6 cellular contexts compared by ENCODE assay signal in the genomic region with DNA sequence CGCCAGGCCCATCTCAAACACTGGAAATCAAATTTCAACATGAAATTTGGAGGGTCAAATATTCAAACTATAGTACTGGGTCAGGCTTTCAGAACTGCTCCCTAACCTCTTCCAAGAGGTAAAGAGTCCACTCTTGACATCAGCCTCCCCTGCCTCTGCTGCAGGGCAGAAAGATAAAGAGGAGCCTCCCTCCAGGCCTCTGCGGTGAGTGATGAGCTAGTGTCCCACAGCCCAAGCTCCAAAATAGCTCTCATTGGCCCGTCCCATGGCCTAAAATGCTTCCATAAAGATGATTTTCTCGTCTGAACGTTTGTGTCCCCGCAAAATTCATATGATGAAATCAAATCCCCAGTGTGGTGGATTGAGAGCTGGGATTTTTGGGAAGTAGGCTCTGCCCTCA. TPM values are rescaled to one million over a fixed set of nuclear protein-coding genes. Genes with fewer than 3 reads are reported as not detected.
"Had no signal": no experiment of that assay in that cellular context is flagged by ENCODE, and none has a peak within 500 bp of the region (broad histone marks: within the 10 kb centered on the region; RNA-seq: fewer than 3 reads in every experiment).

No MANE protein-coding gene starts in this region.

- DNase-seq: IMR-90, KBM-7 had no signal

- H3K27ac ChIP-seq: HL-60 had no signal

- H3K9me3 Mint-ChIP-seq: IgD-negative memory B cell had no signal

- H3K36me3 Mint-ChIP-seq: IgD-negative memory B cell had no signal

- H3K4me3 Mint-ChIP-seq: IgD-negative memory B cell had no signal

- H3K27ac Mint-ChIP-seq: IgD-negative memory B cell had no signal

- H3K4me3 ChIP-seq: K562 had no signal

RNA-seq across cellular contexts. Expression of gene ACTA1, which starts 57.4 kb away (rescaled TPM):
- total RNA-seq: HT1080, IMR-90 had no signal
